21 cellular contexts compared by ENCODE assay signal in the genomic region with DNA sequence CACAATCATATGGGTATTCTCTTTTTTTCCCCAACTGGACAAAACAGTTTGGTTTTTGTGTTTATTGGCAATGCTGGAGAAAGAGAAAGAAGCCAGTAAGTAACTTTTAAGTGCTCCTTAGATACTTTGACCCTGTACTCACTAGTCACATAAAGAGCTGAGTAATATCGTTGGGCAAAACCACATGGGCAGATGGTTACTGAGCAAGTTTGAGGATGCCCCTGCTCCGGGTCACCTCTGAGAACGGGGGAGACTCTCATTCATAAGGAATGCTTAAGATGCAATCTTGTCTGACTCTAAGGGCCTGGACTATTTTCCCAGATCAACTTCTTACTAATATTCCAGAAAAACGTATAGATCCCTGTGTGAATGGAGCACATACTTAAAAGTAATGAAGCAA.
DNase-seq lines count a peak whose midpoint lies in the region; ATAC-seq, FAIRE-seq and TF ChIP-seq lines count a peak whose summit lies in the region.
"Had no signal": no experiment of that assay in that cellular context is flagged by ENCODE, and none has a peak within 500 bp of the region (broad histone marks: within the 10 kb centered on the region; RNA-seq: fewer than 3 reads in every experiment).

No MANE protein-coding gene starts in this region.

- no peaks in the 10 kb centered on the region for H3K9me3 Mint-ChIP-seq in nephron progenitor cell
- H3K9me3 Mint-ChIP-seq in stimulated activated naive B cell treated with anti-CD40 and anti-IgM and Interleukin-4, amounts not matched to agents 10 μg/mL and 1 μg/mL and 100 μg/mL, for 72 hours, result no peaks in the 10 kb centered on the region
- H3K9me3 Mint-ChIP-seq: endodermal cell had no signal

- TF ChIP-seq CTCF in brain microvascular endothelial cell (IDR thresholded peaks at IDR 0.05; ENCODE audit: low read depth, low read length, missing control alignments) (no peak), kidney epithelial cell (IDR thresholded peaks at IDR 0.05; ENCODE audit: insufficient read depth, low read length, poor library complexity, severe bottlenecking) (no peak), nephron progenitor cell (IDR thresholded peaks at IDR 0.05) (no peak)

- H3K27me3 ChIP-seq in brain microvascular endothelial cell (replicated peaks), result no peaks in the 10 kb centered on the region
- H3K27me3 ChIP-seq in kidney epithelial cell (ENCODE audit: control insufficient read depth, insufficient read depth, low read length), result no peaks in the 10 kb centered on the region
- H3K27me3 ChIP-seq: BLaER1, breast epithelium, heart right ventricle, suprapubic skin had no signal

- H3K27me3 Mint-ChIP-seq in nephron progenitor cell (ENCODE audit: low read depth, poor library complexity), result peaks cover 2% of the 10 kb centered on the region
- H3K27me3 Mint-ChIP-seq in stimulated activated naive B cell treated with anti-CD40 and anti-IgM and Interleukin-4, amounts not matched to agents 10 μg/mL and 1 μg/mL and 100 μg/mL, for 72 hours, result no peaks in the 10 kb centered on the region

- H3K4me1 Mint-ChIP-seq in nephron progenitor cell, result no peaks in the 10 kb centered on the region
- no peaks in the 10 kb centered on the region for H3K4me1 Mint-ChIP-seq in stimulated activated naive B cell treated with anti-CD40 and anti-IgM and Interleukin-4, amounts not matched to agents 10 μg/mL and 1 μg/mL and 100 μg/mL, for 72 hours

- H3K27ac ChIP-seq in brain microvascular endothelial cell, result peak overlapping the region; percentile 43
- H3K27ac ChIP-seq: BLaER1, breast epithelium, heart right ventricle, suprapubic skin, WERI-Rb-1 had no signal

- no peak overlapping the region for H3K4me3 Mint-ChIP-seq in nephron progenitor cell
- no peak overlapping the region for H3K4me3 Mint-ChIP-seq in stimulated activated naive B cell treated with anti-CD40 and anti-IgM and Interleukin-4, amounts not matched to agents 10 μg/mL and 1 μg/mL and 100 μg/mL, for 72 hours
- H3K4me3 Mint-ChIP-seq: endodermal cell had no signal

- in situ Hi-C loops in brain microvascular endothelial cell (cut with HindIII; ENCODE audit: low pct_ligation_motif_present, low sequenced_read_pairs), result no loop called here

- FAIRE-seq in HTR-8/SVneo (lab: Jason Lieb, UNC), result no peak
- FAIRE-seq: GM12891 had no signal

- H3K4me3 ChIP-seq in brain microvascular endothelial cell (ENCODE audit: low read depth, low read length) (no peak overlapping the region), kidney epithelial cell (ENCODE audit: low read depth, low read length) (no peak overlapping the region)
- H3K4me3 ChIP-seq: BLaER1, breast epithelium, heart right ventricle, suprapubic skin had no signal

- DNase-seq in AG20443 (ENCODE audit: low spot score) (peak; percentile 53), HTR-8/SVneo (ENCODE audit: insufficient read length, low spot score) (peak; percentile 40), brain microvascular endothelial cell (peak; percentile 60), kidney epithelial cell (ENCODE audit: low read depth) (peak; percentile 65), anterior cingulate cortex (lab: John Stamatoyannopoulos, UW) (no peak), nephron progenitor cell (no peak), NCI-H446 treated with DMSO at 0.1 percent for 48 hours (lab: John Stamatoyannopoulos, UW) (no peak)
- DNase-seq in stimulated activated naive B cell treated with anti-CD40 and anti-IgM and Interleukin-4, amounts not matched to agents 10 μg/mL and 1 μg/mL and 100 μg/mL, for 72 hours, result no peak
- DNase-seq: activated CD8-positive, alpha-beta memory T cell treated with anti-CD3 and anti-CD28 coated beads for 24 hours; activated gamma-delta T cell treated with Interleukin-2 at 50 U/mL for 16 hours; DMS79 treated with DMSO at 0.1 percent for 48 hours; endodermal cell; heart right ventricle; left cardiac atrium; MV-4-11; stimulated activated CD4-positive, alpha-beta T cell treated with anti-CD3 and anti-CD28 coated beads, Interleukin-15, amount 100 ng/mL, for 24 hours; WERI-Rb-1 had no signal

- H3K36me3 Mint-ChIP-seq in nephron progenitor cell (ENCODE audit: low read depth), result peaks cover 16% of the 10 kb centered on the region
- H3K36me3 Mint-ChIP-seq in stimulated activated naive B cell treated with anti-CD40 and anti-IgM and Interleukin-4, amounts not matched to agents 10 μg/mL and 1 μg/mL and 100 μg/mL, for 72 hours, result no peaks in the 10 kb centered on the region

- H3K27ac Mint-ChIP-seq in nephron progenitor cell, result no peak overlapping the region
- H3K27ac Mint-ChIP-seq in stimulated activated naive B cell treated with anti-CD40 and anti-IgM and Interleukin-4, amounts not matched to agents 10 μg/mL and 1 μg/mL and 100 μg/mL, for 72 hours, result no peak overlapping the region
- H3K27ac Mint-ChIP-seq: endodermal cell had no signal

- ATAC-seq in stimulated activated naive B cell treated with anti-CD40 and anti-IgM and Interleukin-4, amounts not matched to agents 10 μg/mL and 1 μg/mL and 100 μg/mL, for 72 hours (replicated peaks), result no peak
- ATAC-seq: heart right ventricle, left cardiac atrium had no signal

- no peaks in the 10 kb centered on the region for H3K36me3 ChIP-seq in brain microvascular endothelial cell (replicated peaks)
- H3K36me3 ChIP-seq in kidney epithelial cell (ENCODE audit: control insufficient read depth, insufficient read depth, low read length), result no peaks in the 10 kb centered on the region
- H3K36me3 ChIP-seq: BLaER1, breast epithelium, suprapubic skin, WERI-Rb-1 had no signal

Comparison
In these comparisons a context has a peak if more than half of its experiments do, and no peak if none do; other contexts are left out.
1. DNase-seq: peak in AG20443 (single experiment), HTR-8/SVneo (single experiment), brain microvascular endothelial cell (single experiment) and kidney epithelial cell (single experiment); none in anterior cingulate cortex (0 of 58), nephron progenitor cell (single experiment), stimulated activated naive B cell treated with anti-CD40 and anti-IgM and Interleukin-4, amounts not matched to agents 10 μg/mL and 1 μg/mL and 100 μg/mL, for 72 hours (single experiment) and NCI-H446 treated with DMSO at 0.1 percent for 48 hours (single experiment).